ENCODE assay signal across 19 cellular contexts in the genomic region with DNA sequence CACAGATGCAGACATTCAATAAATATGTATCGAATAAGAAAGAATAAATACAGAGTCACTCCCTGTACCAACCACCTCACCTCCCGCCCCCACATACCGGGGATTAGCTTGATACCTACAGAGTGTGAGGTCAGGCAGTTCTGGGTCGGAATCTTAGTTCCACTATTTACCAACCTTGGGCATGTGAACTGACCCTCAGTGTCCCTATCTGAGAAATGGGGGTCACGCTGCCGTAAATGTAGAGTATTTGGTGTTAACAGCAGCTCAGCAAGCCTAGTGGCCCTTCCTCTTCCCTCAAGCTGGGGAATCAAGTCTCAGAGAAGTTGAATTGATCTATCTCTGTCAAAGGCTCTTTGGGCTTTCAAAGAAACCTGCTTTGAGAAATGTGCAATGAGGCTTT. TPM values are rescaled to one million over a fixed set of nuclear protein-coding genes. Genes with fewer than 3 reads are reported as not detected.
DNase-seq lines count a peak whose midpoint lies in the region; ATAC-seq and TF ChIP-seq lines count a peak whose summit lies in the region.
"Had no signal": no experiment of that assay in that cellular context is flagged by ENCODE, and none has a peak within 500 bp of the region (broad histone marks: within the 10 kb centered on the region; RNA-seq: fewer than 3 reads in every experiment).

No MANE protein-coding gene starts in this region.

- CTCF ChIA-PET in WTC11 (lab: Charles Lee): interaction anchor here (0.7 to 2.6 kb wide), 19 partner anchors 9 to 265 kb away, joined by 3 to 35 read pairs (median 5); a partner anchor contains a TSS

- H3K9ac ChIP-seq in HUES64 (ENCODE audit: low read depth, low read length) (peak overlapping the region; percentile 32; the same call in 1 of the 2 replicates), iPS-18a (ENCODE audit: low read length) (no peak overlapping the region), trophoblast cell (ENCODE audit: low read length) (peak overlapping the region; percentile 21)

- no peaks in the 10 kb centered on the region for H3K27me3 Mint-ChIP-seq in WTC11 (ENCODE audit: low read depth)
- H3K27me3 Mint-ChIP-seq in effector memory CD8-positive, alpha-beta T cell: peaks cover 33 to 59% of the 10 kb centered on the region in 2 donors
- H3K27me3 Mint-ChIP-seq: activated CD8-positive, alpha-beta T cell treated with anti-CD3 and anti-CD28 coated beads for 36 hours; activated T-cell treated with anti-CD3 and anti-CD28 coated beads, Interleukin-2, amount 50 U/mL, for 24 hours had no signal

- no peak overlapping the region for H3K4ac ChIP-seq in trophoblast cell (ENCODE audit: low read depth, low read length)

- peak overlapping the region; percentile 71 for H2BK5ac ChIP-seq in trophoblast cell (ENCODE audit: low read depth, low read length, poor library complexity)

- H3K4me2 ChIP-seq in trophoblast cell (ENCODE audit: low read length): peak overlapping the region; percentile 34

- peak overlapping the region; percentile 60 for H3K4me3 Mint-ChIP-seq in WTC11
- H3K4me3 Mint-ChIP-seq in effector memory CD8-positive, alpha-beta T cell: no peak overlapping the region
- H3K4me3 Mint-ChIP-seq: activated B cell treated with CpG ODN at 0.5 μM for 24 hours; activated CD8-positive, alpha-beta T cell treated with anti-CD3 and anti-CD28 coated beads for 36 hours; activated naive CD4-positive, alpha-beta T cell treated with anti-CD3 and anti-CD28 coated beads, Interleukin-2, amount 50 U/mL, for 24 hours; activated T-cell treated with anti-CD3 and anti-CD28 coated beads, Interleukin-2, amount 50 U/mL, for 24 hours; dendritic cell treated with granulocyte-macrophage colony-stimulating factor and Interleukin-4, amounts not matched to agents 40 ng/mL and 50 ng/mL, for 4 days; IgD-negative memory B cell; T-helper 17 cell had no signal

- no peak overlapping the region for H4K12ac ChIP-seq in trophoblast cell (ENCODE audit: low read depth, low read length)

- DNase-seq in WTC11 (ENCODE audit: low spot score): no peak
- no peak for DNase-seq in trophoblast cell
- no peak for DNase-seq in effector memory CD8-positive, alpha-beta T cell
- DNase-seq in NCI-H510A treated with DMSO at 0.1 percent for 48 hours (lab: John Stamatoyannopoulos, UW): no peak
- DNase-seq in tibial nerve (ENCODE audit: low spot score in 2 of 2): no peak
- DNase-seq in caudate nucleus (lab: John Stamatoyannopoulos, UW): no peak
- DNase-seq: activated B cell treated with CpG ODN at 0.5 μM for 24 hours; activated CD8-positive, alpha-beta T cell treated with anti-CD3 and anti-CD28 coated beads for 36 hours; activated T-cell treated with anti-CD3 and anti-CD28 coated beads, Interleukin-2, amount 50 U/mL, for 24 hours; AML-193; COR-L47; stimulated activated naive CD8-positive, alpha-beta T cell treated with anti-CD3 and anti-CD28 coated beads, Interleukin-15, Interleukin-2, amounts not matched to agents 100 U/mL and 50 U/mL, for 24 hours; T-helper 17 cell had no signal

- POLR2A ChIA-PET in WTC11 (lab: Charles Lee): interaction anchor here (0.7 to 2.2 kb wide), 12 partner anchors 20 to 154 kb away, joined by 3 to 18 read pairs (median 4); a partner anchor contains a TSS

- WGBS in HUES64: 65% methylated on average over 5 of the region's 6 CpGs
- WGBS in trophoblast cell (ENCODE audit: extremely low coverage, insufficient coverage, insufficient read length): no CpG with 5 or more reads among the region's 6 CpGs
- 76 to 85% methylated on average over 6 of the region's 6 CpGs for WGBS in tibial nerve, 2 donors

- H3K9me3 ChIP-seq in HUES64 (ENCODE audit: insufficient read depth, low read depth, low read length) (no peaks in the 10 kb centered on the region), iPS-18a (ENCODE audit: control insufficient read depth, low read depth, low read length) (no peaks in the 10 kb centered on the region), trophoblast cell (ENCODE audit: insufficient read depth, low read depth, low read length) (no peaks in the 10 kb centered on the region), tibial nerve (no peaks in the 10 kb centered on the region)

- H3K4me1 ChIP-seq in HUES64 (ENCODE audit: insufficient read depth, low read length): peaks cover 42% of the 10 kb centered on the region
- H3K4me1 ChIP-seq in iPS-18a (ENCODE audit: control insufficient read depth, low read depth, low read length): peaks cover 31% of the 10 kb centered on the region
- peaks cover 27 to 29% of the 10 kb centered on the region in 2 experiments for H3K4me1 ChIP-seq in trophoblast cell (ENCODE audit: control insufficient read depth in 1 of 2, insufficient read depth in 2 of 2, low read length in 2 of 2)
- H3K4me1 ChIP-seq in tibial nerve: peaks cover 0 to 15% (median 5%) of the 10 kb centered on the region in 4 donors

- peak overlapping the region; percentile 75 for H2AK5ac ChIP-seq in trophoblast cell (ENCODE audit: low read length)

- peaks cover 2% of the 10 kb centered on the region for H3K79me2 ChIP-seq in trophoblast cell (ENCODE audit: control insufficient read depth, insufficient read depth, low read length, poor library complexity)

- TF ChIP-seq CTCF in WTC11 (IDR thresholded peaks at IDR 0.05) (no peak), tibial nerve (IDR thresholded peaks at IDR 0.05) (no peak)

- no peaks in the 10 kb centered on the region for H3K9me3 Mint-ChIP-seq in WTC11
- H3K9me3 Mint-ChIP-seq in effector memory CD8-positive, alpha-beta T cell: no peaks in the 10 kb centered on the region
- H3K9me3 Mint-ChIP-seq: activated B cell treated with CpG ODN at 0.5 μM for 24 hours; activated CD8-positive, alpha-beta T cell treated with anti-CD3 and anti-CD28 coated beads for 36 hours; activated naive CD4-positive, alpha-beta T cell treated with anti-CD3 and anti-CD28 coated beads, Interleukin-2, amount 50 U/mL, for 24 hours; activated T-cell treated with anti-CD3 and anti-CD28 coated beads, Interleukin-2, amount 50 U/mL, for 24 hours; dendritic cell treated with granulocyte-macrophage colony-stimulating factor and Interleukin-4, amounts not matched to agents 40 ng/mL and 50 ng/mL, for 4 days had no signal

- H3K79me1 ChIP-seq in trophoblast cell (ENCODE audit: low read length): peaks cover 18% of the 10 kb centered on the region

- no peak for TF ChIP-seq POLR2A in tibial nerve (IDR thresholded peaks at IDR 0.05)

- H3K36me3 Mint-ChIP-seq in WTC11: peaks cover 16% of the 10 kb centered on the region
- no peaks in the 10 kb centered on the region for H3K36me3 Mint-ChIP-seq in effector memory CD8-positive, alpha-beta T cell (ENCODE audit: insufficient read depth)
- H3K36me3 Mint-ChIP-seq: activated naive CD4-positive, alpha-beta T cell treated with anti-CD3 and anti-CD28 coated beads, Interleukin-2, amount 50 U/mL, for 24 hours; IgD-negative memory B cell had no signal

- H3K23ac ChIP-seq in trophoblast cell (ENCODE audit: low read length): no peak overlapping the region

- H2BK120ac ChIP-seq in trophoblast cell (ENCODE audit: insufficient read depth, low read length, poor library complexity): peak overlapping the region; percentile 67

- H4K8ac ChIP-seq in trophoblast cell (ENCODE audit: low read depth, low read length): peak overlapping the region; percentile 45

- ATAC-seq in WTC11: no peak
- no peak for ATAC-seq in effector memory CD8-positive, alpha-beta T cell (replicated peaks)
- ATAC-seq: activated CD8-positive, alpha-beta T cell treated with anti-CD3 and anti-CD28 coated beads for 36 hours; stimulated activated naive CD8-positive, alpha-beta T cell treated with anti-CD3 and anti-CD28 coated beads, Interleukin-15, Interleukin-2, amounts not matched to agents 100 U/mL and 50 U/mL, for 24 hours; T-helper 17 cell had no signal

- peak overlapping the region; percentile 89 for H2BK12ac ChIP-seq in trophoblast cell (ENCODE audit: low read length)

- H3K27ac ChIP-seq in HUES64 (ENCODE audit: low read depth, low read length) (peak overlapping the region; percentile 94; the same call in 1 of the 2 replicates), iPS-18a (ENCODE audit: low read length) (peak overlapping the region; percentile 10), trophoblast cell (ENCODE audit: low read depth, low read length) (peak overlapping the region; percentile 89), tibial nerve (no peak overlapping the region), caudate nucleus (ENCODE audit: low read depth, low read length) (no peak overlapping the region)

- H3K36me3 ChIP-seq in HUES64 (ENCODE audit: insufficient read depth, low read length) (no peaks in the 10 kb centered on the region), iPS-18a (ENCODE audit: control insufficient read depth, low read depth, low read length) (peaks cover 3% of the 10 kb centered on the region), trophoblast cell (ENCODE audit: control insufficient read depth in 1 of 2, insufficient read depth in 2 of 2, low read length in 2 of 2) (no peaks in the 10 kb centered on the region), tibial nerve (no peaks in the 10 kb centered on the region)

- H3K4me3 ChIP-seq in HUES64 (ENCODE audit: low read length): peak overlapping the region; percentile 17; the same call in 1 of the 2 replicates
- H3K4me3 ChIP-seq in iPS-18a (ENCODE audit: low read length): peak overlapping the region; percentile 18
- no peak overlapping the region for H3K4me3 ChIP-seq in trophoblast cell (ENCODE audit: low read depth, low read length)
- H3K4me3 ChIP-seq in tibial nerve: no peak overlapping the region

- no peak overlapping the region for H2AFZ ChIP-seq in trophoblast cell (ENCODE audit: insufficient read depth, low read length, poor library complexity)

- H3K27ac Mint-ChIP-seq in WTC11: peak overlapping the region; percentile 99
- H3K27ac Mint-ChIP-seq in effector memory CD8-positive, alpha-beta T cell: no peak overlapping the region
- H3K27ac Mint-ChIP-seq: activated B cell treated with CpG ODN at 0.5 μM for 24 hours; activated CD8-positive, alpha-beta T cell treated with anti-CD3 and anti-CD28 coated beads for 36 hours; activated naive CD4-positive, alpha-beta T cell treated with anti-CD3 and anti-CD28 coated beads, Interleukin-2, amount 50 U/mL, for 24 hours; activated T-cell treated with anti-CD3 and anti-CD28 coated beads, Interleukin-2, amount 50 U/mL, for 24 hours; dendritic cell treated with granulocyte-macrophage colony-stimulating factor and Interleukin-4, amounts not matched to agents 40 ng/mL and 50 ng/mL, for 4 days; IgD-negative memory B cell; T-helper 17 cell had no signal

- H3K27me3 ChIP-seq in HUES64 (ENCODE audit: insufficient read depth, low read length): no peaks in the 10 kb centered on the region
- H3K27me3 ChIP-seq in iPS-18a (ENCODE audit: control insufficient read depth, insufficient read depth, low read length): no peaks in the 10 kb centered on the region
- H3K27me3 ChIP-seq in trophoblast cell (ENCODE audit: insufficient read depth, low read length): no peaks in the 10 kb centered on the region
- H3K27me3 ChIP-seq in tibial nerve: no peaks in the 10 kb centered on the region

- H3K4me1 Mint-ChIP-seq in WTC11: peaks cover 63% of the 10 kb centered on the region
- H3K4me1 Mint-ChIP-seq in effector memory CD8-positive, alpha-beta T cell (ENCODE audit: low read depth in 2 of 2): no peaks in the 10 kb centered on the region
- H3K4me1 Mint-ChIP-seq: activated B cell treated with CpG ODN at 0.5 μM for 24 hours; activated naive CD4-positive, alpha-beta T cell treated with anti-CD3 and anti-CD28 coated beads, Interleukin-2, amount 50 U/mL, for 24 hours had no signal

- no peak for TF ChIP-seq EP300 in tibial nerve (IDR thresholded peaks at IDR 0.05)

- peak overlapping the region; percentile 88 for H3K14ac ChIP-seq in trophoblast cell (ENCODE audit: low read length)

- peak overlapping the region; percentile 74 for H4K91ac ChIP-seq in trophoblast cell (ENCODE audit: low read depth, low read length)

- H3K18ac ChIP-seq in trophoblast cell (ENCODE audit: low read length): peak overlapping the region; percentile 82

RNA-seq across cellular contexts. Expression of a gene that starts 25.4 kb away (rescaled TPM):
- 22.6 TPM for polyA plus RNA-seq in HUES64 (2013, experiment 1 of 2)
- 26.2 TPM for polyA plus RNA-seq in HUES64 (2013, experiment 2 of 2)
- 27.9 to 31.3 TPM (median 28.6 TPM) in 3 replicates for total RNA-seq in WTC11 (2021)
- polyA plus RNA-seq in trophoblast cell (2013): 13.6 and 15.2 TPM in 2 replicates
- total RNA-seq in tibial nerve: 1 to 10 TPM in 1 of 4 donors, under 1 TPM in 2, not detected in 1; 0.44 to 1.5 (median 0.63) TPM
- total RNA-seq: activated CD8-positive, alpha-beta T cell treated with anti-CD3 and anti-CD28 coated beads for 36 hours had no signal
- polyA plus RNA-seq: IgD-negative memory B cell had no signal

RNA-seq across cellular contexts. Expression of a gene that starts 57.6 kb away (rescaled TPM):
- 5.1 TPM for polyA plus RNA-seq in HUES64 (2013, experiment 1 of 2)
- 4.2 TPM for polyA plus RNA-seq in HUES64 (2013, experiment 2 of 2)
- total RNA-seq in WTC11 (2021): 2.3 to 4.9 TPM (median 2.9 TPM) in 3 replicates
- polyA plus RNA-seq in trophoblast cell (2013): 0.18 TPM in 1 of 2 replicates, not detected in the other
- total RNA-seq in tibial nerve: not detected
- total RNA-seq: activated B cell treated with CpG ODN at 0.5 μM for 24 hours; activated CD8-positive, alpha-beta T cell treated with anti-CD3 and anti-CD28 coated beads for 36 hours; epithelial cell of proximal tubule; T-helper 17 cell had no signal
- polyA plus RNA-seq: IgD-negative memory B cell had no signal

Comparison
In these comparisons a context has a peak if more than half of its experiments do, and no peak if none do; other contexts are left out.
1. H3K27ac ChIP-seq: peak in HUES64 (single experiment), iPS-18a (single experiment) and trophoblast cell (single experiment); none in tibial nerve (0 of 4) and caudate nucleus (single experiment).
2. H3K4me3 ChIP-seq: peak in HUES64 (single experiment) and iPS-18a (single experiment); none in trophoblast cell (single experiment) and tibial nerve (0 of 4).
3. RNA of a gene that starts 25.4 kb away (total RNA-seq): 27.9 to 31.3 TPM in WTC11; 0.44 to 1.5 TPM in tibial nerve; every median in the first group is over 10 times any median in the second.